Comparison of ENCODE assay signal across 31 cellular contexts in genomic region chr14:92415969-92416368, GRCh38.
"Had no signal": no experiment of that assay in that cellular context is flagged by ENCODE, and none has a peak within 500 bp of the region (broad histone marks: within the 10 kb centered on the region; RNA-seq: fewer than 3 reads in every experiment).

No MANE protein-coding gene starts in this region.

- H3K4me3 ChIP-seq: ovary, psoas muscle, skin epidermis, smooth muscle cell, spleen, suprapubic skin, testis, tibial artery, transverse colon, upper lobe of right lung, uterus had no signal

- H3K4me3 Mint-ChIP-seq: naive thymus-derived CD4-positive, alpha-beta T cell; natural killer cell; nephron; stimulated activated memory B cell treated with anti-CD40 and anti-IgM and Interleukin-4, amounts not matched to agents 10 μg/mL and 1 μg/mL and 100 μg/mL, for 72 hours; stimulated activated naive CD8-positive, alpha-beta T cell treated with anti-CD3 and anti-CD28 coated beads, Interleukin-15, amount 100 ng/mL, for 72 hours; type B pancreatic cell had no signal

- H3K9ac ChIP-seq: parathyroid adenoma had no signal

- H3K27ac ChIP-seq: ovary, parathyroid adenoma, psoas muscle, skin epidermis, suprapubic skin, testis, tibial artery, transverse colon, upper lobe of right lung, uterus had no signal

- ATAC-seq: naive thymus-derived CD4-positive, alpha-beta T cell; natural killer cell; psoas muscle; right cardiac atrium; sciatic nerve; stimulated activated memory B cell treated with anti-CD40 and anti-IgM and Interleukin-4, amounts not matched to agents 10 μg/mL and 1 μg/mL and 100 μg/mL, for 72 hours; stimulated activated naive CD8-positive, alpha-beta T cell treated with anti-CD3 and anti-CD28 coated beads, Interleukin-15, amount 100 ng/mL, for 72 hours; stimulated activated naive CD8-positive, alpha-beta T cell treated with anti-CD3 and anti-CD28 coated beads, Interleukin-15, Interleukin-2, amounts not matched to agents 100 U/mL and 50 U/mL, for 24 hours; upper lobe of right lung had no signal

- H3K36me3 ChIP-seq: ovary, spleen, suprapubic skin, tibial artery, transverse colon, upper lobe of right lung, uterus had no signal

- H3K36me3 Mint-ChIP-seq: natural killer cell; stimulated activated memory B cell treated with anti-CD40 and anti-IgM and Interleukin-4, amounts not matched to agents 10 μg/mL and 1 μg/mL and 100 μg/mL, for 72 hours; type B pancreatic cell had no signal

- H2AFZ ChIP-seq: parathyroid adenoma had no signal

- H3K4me1 ChIP-seq: parathyroid adenoma, psoas muscle, suprapubic skin, tibial artery, uterus had no signal

- H3K79me2 ChIP-seq: parathyroid adenoma had no signal

- H3K4me2 ChIP-seq: smooth muscle cell had no signal

- H3K9me3 ChIP-seq: ovary, psoas muscle, suprapubic skin, testis, tibial artery, transverse colon, upper lobe of right lung, uterus had no signal

- H3K9me3 Mint-ChIP-seq: natural killer cell, type B pancreatic cell had no signal

- H3K27ac Mint-ChIP-seq: naive thymus-derived CD4-positive, alpha-beta T cell; natural killer cell; progenitor cell of endocrine pancreas; stimulated activated memory B cell treated with anti-CD40 and anti-IgM and Interleukin-4, amounts not matched to agents 10 μg/mL and 1 μg/mL and 100 μg/mL, for 72 hours; stimulated activated naive CD8-positive, alpha-beta T cell treated with anti-CD3 and anti-CD28 coated beads, Interleukin-15, amount 100 ng/mL, for 72 hours; type B pancreatic cell had no signal

- H3K4me1 Mint-ChIP-seq: stimulated activated naive CD8-positive, alpha-beta T cell treated with anti-CD3 and anti-CD28 coated beads, Interleukin-15, amount 100 ng/mL, for 72 hours had no signal

- H3K27me3 ChIP-seq: ovary, testis, tibial artery, transverse colon, upper lobe of right lung, uterus had no signal

- DNase-seq: naive thymus-derived CD4-positive, alpha-beta T cell; natural killer cell; occipital lobe; ovary; posterior cingulate gyrus; psoas muscle; right cardiac atrium; spleen; stimulated activated CD4-positive, alpha-beta T cell treated with anti-CD3 and anti-CD28 coated beads, Interleukin-12 subunit alpha, Interleukin-12 subunit beta, amount 100 ng/mL, for 4 hours; stimulated activated CD4-positive, alpha-beta T cell treated with anti-CD3 and anti-CD28 coated beads, Interleukin-1b, Interleukin-23, amount 100 ng/mL, for 48 hours; stimulated activated CD4-positive, alpha-beta T cell treated with anti-CD3 and anti-CD28 coated beads, Interleukin-4, amount 100 ng/mL, for 1 hour; stimulated activated CD4-positive, alpha-beta T cell treated with anti-CD3 and anti-CD28 coated beads, Interleukin-4, amount 100 ng/mL, for 4 hours; stimulated activated CD8-positive, alpha-beta memory T cell treated with anti-CD3 and anti-CD28 coated beads, Interleukin-4, amount 100 ng/mL, for 48 hours; stimulated activated naive CD4-positive, alpha-beta T cell; stimulated activated naive CD8-positive, alpha-beta T cell treated with anti-CD3 and anti-CD28 coated beads, Interleukin-15, amount 100 ng/mL, for 72 hours; stimulated activated naive CD8-positive, alpha-beta T cell treated with anti-CD3 and anti-CD28 coated beads, Interleukin-15, Interleukin-2, amounts not matched to agents 100 U/mL and 50 U/mL, for 24 hours; substantia nigra; testis; tibial artery; transverse colon; upper lobe of right lung; uterus had no signal
